24 cellular contexts compared by ENCODE assay signal in the genomic region with DNA sequence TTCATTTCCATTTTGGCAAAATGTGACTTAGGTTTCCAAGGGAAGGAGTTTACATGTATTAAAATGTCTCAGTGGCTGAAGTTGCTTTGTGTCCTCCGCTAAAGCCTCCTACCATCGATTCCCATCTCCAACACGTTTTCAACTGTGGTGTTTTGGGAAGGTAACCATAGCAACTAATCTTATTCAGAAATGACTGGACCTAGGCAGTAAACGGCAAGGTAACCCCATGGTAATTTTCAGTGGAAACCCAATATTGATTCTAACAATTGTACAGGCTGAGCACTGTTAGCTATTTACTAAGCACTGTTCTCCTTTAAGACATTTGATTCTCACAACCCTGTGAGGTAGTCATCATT. TPM values are rescaled to one million over a fixed set of nuclear protein-coding genes. Genes with fewer than 3 reads are reported as not detected.
DNase-seq lines count a peak whose midpoint lies in the region; ATAC-seq, FAIRE-seq and TF ChIP-seq lines count a peak whose summit lies in the region.
"Had no signal": no experiment of that assay in that cellular context is flagged by ENCODE, and none has a peak within 500 bp of the region (broad histone marks: within the 10 kb centered on the region; RNA-seq: fewer than 3 reads in every experiment).

No MANE protein-coding gene starts in this region.

- H4K20me1 ChIP-seq in H1 (replicated peaks in 1 of 2; ENCODE audit: control insufficient read depth in 1 of 2, insufficient read depth in 2 of 2, low read length in 2 of 2): no peaks in the 10 kb centered on the region

- no peak overlapping the region for H3K56ac ChIP-seq in H1 (replicated peaks; ENCODE audit: insufficient read length, low read depth, low read length)

- no peak overlapping the region for H3K18ac ChIP-seq in H1 (ENCODE audit: extremely low read depth, low read length)

- no peak overlapping the region for H3K23ac ChIP-seq in H1 (ENCODE audit: insufficient read length)

- H2AFZ ChIP-seq in H1 (ENCODE audit: low read length): no peak overlapping the region

- no peaks in the 10 kb centered on the region for H3K27me3 Mint-ChIP-seq in activated CD4-positive, alpha-beta T cell treated with anti-CD3 and anti-CD28 coated beads, Interleukin-2, amount 10 ng/mL, durations not matched to agents 7 days and 5 days
- H3K27me3 Mint-ChIP-seq: CD4-positive, alpha-beta memory T cell had no signal

- H3K9me3 Mint-ChIP-seq in activated CD4-positive, alpha-beta T cell treated with anti-CD3 and anti-CD28 coated beads, Interleukin-2, amount 10 ng/mL, durations not matched to agents 7 days and 5 days: no peaks in the 10 kb centered on the region
- H3K9me3 Mint-ChIP-seq: CD4-positive, alpha-beta memory T cell had no signal

- 90% methylated on average over 4 of the region's 4 CpGs; no CpG with 5 or more reads in 1 of the 2 experiments for WGBS in H1 (ENCODE audit: extremely low coverage in 1 of 2, insufficient coverage in 1 of 2, insufficient read length in 1 of 2, insufficient replicate concordance in 2 of 2, low coverage in 1 of 2, low lambda C conversion rate in 2 of 2, missing lambda C conversion rate in 1 of 2), 2 experiments

- ATAC-seq in HG03095 (IDR thresholded peaks at IDR 0.05; ENCODE audit: unreplicated experiment) (no peak), HG02610 (IDR thresholded peaks at IDR 0.05; ENCODE audit: unreplicated experiment) (no peak)

- H3K4me2 ChIP-seq in H1 (ENCODE audit: insufficient read depth in 1 of 2, low read depth in 2 of 2, low read length in 2 of 2): no peak overlapping the region; a peak in 1 of 4 replicates
- H3K4me2 ChIP-seq: A549 had no signal

- no peak for DNase-seq in activated CD4-positive, alpha-beta T cell treated with anti-CD3 and anti-CD28 coated beads, Interleukin-2, amount 10 ng/mL, durations not matched to agents 7 days and 5 days
- DNase-seq in activated CD4-positive, alpha-beta T cell treated with anti-CD3 and anti-CD28 coated beads, Interleukin-2, amount 50 U/mL, for 1 hour: no peak
- DNase-seq in NCI-H2227 treated with DMSO at 0.1 percent for 48 hours (lab: John Stamatoyannopoulos, UW): peak; percentile 84
- no peak for DNase-seq in H1 (ENCODE audit: low read depth in 1 of 2, low spot score in 2 of 2)
- no peak for DNase-seq in DMS153 (lab: John Stamatoyannopoulos, UW)
- DNase-seq: CD4-positive, alpha-beta memory T cell; GF-D8; GOT3; IMR-90; Karpas-422; MG63; NCI-H1092 treated with DMSO at 0.1 percent for 48 hours; NCI-H146; NCI-H2029 treated with DMSO at 0.1 percent for 48 hours; NCI-H226; NCI-H526; PC-3; RPMI8226; SIG-M5; T-helper 1 cell had no signal

- H2BK20ac ChIP-seq in H1 (ENCODE audit: low read length): no peak overlapping the region

- H2BK15ac ChIP-seq in H1 (ENCODE audit: low read length): no peak overlapping the region

- no peak overlapping the region for H4K5ac ChIP-seq in H1 (ENCODE audit: insufficient read length, low read depth, low read length)

- peak; percentile 45 for FAIRE-seq in H1 (lab: Jason Lieb, UNC)
- FAIRE-seq: A549 had no signal

- H3K4me3 ChIP-seq in H1 (ENCODE audit: extremely low read depth in 1 of 4, insufficient read depth in 2 of 4, low read depth in 3 of 4, low read length in 4 of 4): no peak overlapping the region
- no peak overlapping the region for H3K4me3 ChIP-seq in neutrophil (ENCODE audit: low read depth in 1 of 2, low read length in 1 of 2)
- H3K4me3 ChIP-seq: A549, MG63 had no signal

- H3K27me3 ChIP-seq in H1 (replicated peaks in 1 of 4; ENCODE audit: control insufficient read depth in 3 of 4, extremely low read depth in 1 of 4, insufficient read depth in 3 of 4, low read length in 3 of 4) (no peaks in the 10 kb centered on the region), neutrophil (no peaks in the 10 kb centered on the region)
- H3K27me3 ChIP-seq: MG63 had no signal

- no peaks in the 10 kb centered on the region for H3K9me3 ChIP-seq in H1 (ENCODE audit: insufficient read depth in 2 of 2, low read depth in 1 of 2, low read length in 1 of 2)
- H3K9me3 ChIP-seq in neutrophil: no peaks in the 10 kb centered on the region
- H3K9me3 ChIP-seq: A549, MG63 had no signal

- POLR2A ChIA-PET in activated CD4-positive, alpha-beta T cell treated with anti-CD3 and anti-CD28 coated beads, Interleukin-2, amount 10 ng/mL, durations not matched to agents 7 days and 5 days (lab: Charles Lee): no interaction called here
- POLR2A ChIA-PET in H1 (lab: Charles Lee; ENCODE audit: partially characterized antibody): interaction anchor here (1.0 to 2.4 kb wide), 6 partner anchors 11 to 237 kb away, joined by 3 to 11 read pairs (median 4); no protein-coding TSS in a partner anchor

- H3K4me1 Mint-ChIP-seq in activated CD4-positive, alpha-beta T cell treated with anti-CD3 and anti-CD28 coated beads, Interleukin-2, amount 10 ng/mL, durations not matched to agents 7 days and 5 days: peaks cover 33% of the 10 kb centered on the region

- H3K36me3 Mint-ChIP-seq in activated CD4-positive, alpha-beta T cell treated with anti-CD3 and anti-CD28 coated beads, Interleukin-2, amount 10 ng/mL, durations not matched to agents 7 days and 5 days (ENCODE audit: low read depth): no peaks in the 10 kb centered on the region

- no peak overlapping the region for H2BK12ac ChIP-seq in H1 (ENCODE audit: low read depth, low read length)

- H3K23me2 ChIP-seq in H1 (ENCODE audit: low read depth, low read length): peaks cover 2% of the 10 kb centered on the region; the same call in 1 of the 2 replicates

- no peak overlapping the region; a peak in 1 of 7 replicates for H3K9ac ChIP-seq in H1 (replicated peaks in 1 of 4; ENCODE audit: extremely low read depth in 1 of 4, low read depth in 3 of 4, low read length in 3 of 4)

- no peak overlapping the region for H2BK120ac ChIP-seq in H1 (replicated peaks; ENCODE audit: low read depth, low read length)

- no peak for TF ChIP-seq RAD21 in H1 (IDR thresholded peaks at IDR 0.05 in 1 of 2, conservative IDR thresholded peaks at IDR 0.05 in 1 of 2; ENCODE audit: low read depth in 2 of 2, low read length in 2 of 2)

- H4K8ac ChIP-seq in H1 (ENCODE audit: extremely low read depth, insufficient read depth, low read length): no peak overlapping the region

- no peaks in the 10 kb centered on the region for H3K79me1 ChIP-seq in H1 (ENCODE audit: low read depth, low read length)

- H3K4me3 Mint-ChIP-seq in activated CD4-positive, alpha-beta T cell treated with anti-CD3 and anti-CD28 coated beads, Interleukin-2, amount 10 ng/mL, durations not matched to agents 7 days and 5 days: no peak overlapping the region

- no peak overlapping the region for H2AK5ac ChIP-seq in H1 (ENCODE audit: low read depth, low read length)

- no peak overlapping the region for H3K4ac ChIP-seq in H1 (replicated peaks; ENCODE audit: insufficient read length, low read depth, low read length)

- no peak overlapping the region for H3K14ac ChIP-seq in H1 (ENCODE audit: insufficient read length)

- H3K4me1 ChIP-seq in H1 (replicated peaks in 1 of 4; ENCODE audit: control insufficient read depth in 3 of 4, insufficient read depth in 4 of 4, low read length in 3 of 4): peaks cover 14 to 18% (median 17%) of the 10 kb centered on the region in 4 experiments
- peaks cover 38 to 39% of the 10 kb centered on the region in 2 experiments for H3K4me1 ChIP-seq in neutrophil (ENCODE audit: control insufficient read depth in 1 of 2, insufficient read depth in 1 of 2, low read depth in 1 of 2, low read length in 1 of 2)
- H3K4me1 ChIP-seq: A549 had no signal

- H3K36me3 ChIP-seq in H1 (ENCODE audit: control insufficient read depth in 2 of 4, insufficient read depth in 4 of 4, low read length in 3 of 4): peaks cover 0 to 11% (median 6%) of the 10 kb centered on the region in 4 experiments; a peak in 5 of 8 replicates
- H3K36me3 ChIP-seq in neutrophil: no peaks in the 10 kb centered on the region

- H2BK5ac ChIP-seq in H1 (ENCODE audit: low read depth, low read length): no peak overlapping the region

- H3K79me2 ChIP-seq in H1 (ENCODE audit: control insufficient read depth in 1 of 2, insufficient read depth in 2 of 2, low read length in 2 of 2): no peaks in the 10 kb centered on the region

- H3K27ac Mint-ChIP-seq in activated CD4-positive, alpha-beta T cell treated with anti-CD3 and anti-CD28 coated beads, Interleukin-2, amount 10 ng/mL, durations not matched to agents 7 days and 5 days: peak overlapping the region; percentile 43

- CTCF ChIA-PET in activated CD4-positive, alpha-beta T cell treated with anti-CD3 and anti-CD28 coated beads, Interleukin-2, amount 10 ng/mL, durations not matched to agents 7 days and 5 days (lab: Charles Lee): interaction anchor here (1.0 to 2.4 kb wide), 7 partner anchors 11 to 671 kb away, joined by 3 to 6 read pairs (median 4); no protein-coding TSS in a partner anchor
- CTCF ChIA-PET in H1 (lab: Charles Lee; ENCODE audit: partially characterized antibody): interaction anchor here (0.7 to 4.8 kb wide), 26 partner anchors 9 to 720 kb away, joined by 3 to 38 read pairs (median 4); no protein-coding TSS in a partner anchor

- TF ChIP-seq CTCF in H1 (IDR thresholded peaks at IDR 0.05; ENCODE audit: control extremely low read depth in 1 of 3, insufficient read depth in 1 of 3, low read depth in 1 of 3, low read length in 3 of 3) (no peak), neutrophil (IDR thresholded peaks at IDR 0.05) (no peak)

- TF ChIP-seq EP300 in H1 (IDR thresholded peaks at IDR 0.05; ENCODE audit: borderline replicate concordance in 1 of 2, low read depth in 2 of 2, low read length in 2 of 2): no peak

- no peak overlapping the region for H4K91ac ChIP-seq in H1 (replicated peaks; ENCODE audit: insufficient read length, low read length)

- H3K27ac ChIP-seq in H1 (ENCODE audit: low read depth, low read length) (no peak overlapping the region; the same call in 1 of the 2 replicates), neutrophil (peak overlapping the region; percentile 4)
- H3K27ac ChIP-seq: A549 had no signal

- no peak for TF ChIP-seq POLR2A in H1 (IDR thresholded peaks at IDR 0.05; ENCODE audit: control extremely low read depth in 1 of 2, low read depth in 2 of 2, low read length in 2 of 2)

RNA-seq across cellular contexts. Expression of a gene that starts 36.0 kb away (rescaled TPM):
- total RNA-seq in activated CD4-positive, alpha-beta T cell treated with anti-CD3 and anti-CD28 coated beads, Interleukin-2, amount 10 ng/mL, durations not matched to agents 7 days and 5 days: 10 to 100 TPM; 19.3 TPM
- total RNA-seq in H1 (2021; fragmentation: NEBNext Ultra II Directional; extraction: Animal tissue kit (Norgen Biotek cat#: 25700)): 37.9 and 38.5 TPM in 2 replicates
- polyA plus RNA-seq in H1 (2011; rRNA removed): 19.9 and 35.7 TPM in 2 replicates
- polyA plus RNA-seq in H1 (2011; cell fraction: cytosol; rRNA removed): 27.2 TPM
- polyA plus RNA-seq in H1 (2011; cell fraction: nucleus; rRNA removed): 25.4 TPM
- 21.1 to 33.4 TPM (median 26.1 TPM) in 4 replicates for polyA plus RNA-seq in H1 (2012, experiment 1 of 2)
- 2.0 TPM for polyA plus RNA-seq in H1 (2012, experiment 2 of 2)
- 32.8 TPM for polyA plus RNA-seq in H1 (2013, experiment 1 of 2)
- 29.4 TPM for polyA plus RNA-seq in H1 (2013, experiment 2 of 2)
- polyA minus RNA-seq in H1 (2011; rRNA and poly(A)+ RNA removed): 50.4 and 65.5 TPM in 2 replicates
- 18.4 TPM for polyA minus RNA-seq in H1 (2011; cell fraction: cytosol; rRNA and poly(A)+ RNA removed)
- 35.4 TPM for polyA minus RNA-seq in H1 (2011; cell fraction: nucleus; rRNA and poly(A)+ RNA removed)

RNA-seq across cellular contexts. Expression of a gene that starts 36.3 kb away (rescaled TPM):
- total RNA-seq in activated CD4-positive, alpha-beta T cell treated with anti-CD3 and anti-CD28 coated beads, Interleukin-2, amount 10 ng/mL, durations not matched to agents 7 days and 5 days: under 1 TPM; 0.40 to 0.50 TPM
- total RNA-seq in H1 (2021; fragmentation: NEBNext Ultra II Directional; extraction: Animal tissue kit (Norgen Biotek cat#: 25700)): 2.1 and 2.7 TPM in 2 replicates
- 0.89 and 1.5 TPM in 2 replicates for polyA plus RNA-seq in H1 (2011; rRNA removed)
- polyA plus RNA-seq in H1 (2011; cell fraction: cytosol; rRNA removed): 2.6 TPM
- polyA plus RNA-seq in H1 (2011; cell fraction: nucleus; rRNA removed): 1.00 TPM
- 2.0 to 5.6 TPM (median 2.6 TPM) in 4 replicates for polyA plus RNA-seq in H1 (2012, experiment 1 of 2)
- 0.43 TPM for polyA plus RNA-seq in H1 (2012, experiment 2 of 2)
- polyA plus RNA-seq in H1 (2013, experiment 1 of 2): 1.2 TPM
- polyA plus RNA-seq in H1 (2013, experiment 2 of 2): 0.90 TPM
- polyA minus RNA-seq in H1 (2011; rRNA and poly(A)+ RNA removed): 1.7 and 2.2 TPM in 2 replicates
- 1.2 TPM for polyA minus RNA-seq in H1 (2011; cell fraction: cytosol; rRNA and poly(A)+ RNA removed)
- polyA minus RNA-seq in H1 (2011; cell fraction: nucleus; rRNA and poly(A)+ RNA removed): 1.5 TPM
